13 cellular contexts compared by ENCODE assay signal in genomic region chr15:84108725-84109124, GRCh38.
DNase-seq lines count a peak whose midpoint lies in the region; ATAC-seq and TF ChIP-seq lines count a peak whose summit lies in the region.
"Had no signal": no experiment of that assay in that cellular context is flagged by ENCODE, and none has a peak within 500 bp of the region (broad histone marks: within the 10 kb centered on the region; RNA-seq: fewer than 3 reads in every experiment).

No MANE protein-coding gene starts in this region.

- no peaks in the 10 kb centered on the region for H3K27me3 ChIP-seq in cardiac muscle cell

- H3K36me3 ChIP-seq in cardiac muscle cell: no peaks in the 10 kb centered on the region

- no peaks in the 10 kb centered on the region for H3K9me3 ChIP-seq in cardiac muscle cell (ENCODE audit: low read depth)

- no peak overlapping the region for H3K4me3 ChIP-seq in cardiac muscle cell

- H3K27ac ChIP-seq in cardiac muscle cell: no peak overlapping the region

- in situ Hi-C loops in SK-MEL-5 (cut with HindIII; ENCODE audit: low pct_unique_long_range_greater_than_20kb, low sequenced_read_pairs): no loop called here

- DNase-seq in cardiac muscle cell (ENCODE audit: low read depth in 1 of 2, low spot score in 1 of 2): peak in 1 of 2 donors; percentile 34
- DNase-seq in left ventricle myocardium superior: no peak
- peak; percentile 35 for DNase-seq in SK-MEL-5 (ENCODE audit: low read depth, low spot score)
- DNase-seq in fibroblast of peridontal ligament (ENCODE audit: extremely low read depth): peak; percentile 2
- DNase-seq in NCI-H2171 treated with DMSO at 0.1 percent for 48 hours (lab: John Stamatoyannopoulos, UW): no peak
- no peak for DNase-seq in HEK293T (ENCODE audit: extremely low spot score)
- DNase-seq: activated CD4-positive, alpha-beta T cell treated with anti-CD3 and anti-CD28 coated beads for 36 hours; activated T-cell treated with anti-CD3 and anti-CD28 coated beads, Interleukin-2, amount 50 U/mL, for 4 hours; anterior cingulate cortex; KG1; NCI-H187 treated with DMSO at 0.1 percent for 48 hours had no signal

- CTCF ChIA-PET in HEK293T (lab: Yijun Ruan, JAX): no interaction called here

- peak; percentile 15 for TF ChIP-seq CTCF in cardiac muscle cell (IDR thresholded peaks at IDR 0.05; ENCODE audit: low read depth, low read length)

- ATAC-seq in left ventricle myocardium superior: no peak
- no peak for ATAC-seq in HG03469 (IDR thresholded peaks at IDR 0.05; ENCODE audit: unreplicated experiment)
- no peak for ATAC-seq in HG02798 (IDR thresholded peaks at IDR 0.05; ENCODE audit: poor library complexity, unreplicated experiment)
- ATAC-seq: activated CD4-positive, alpha-beta T cell treated with anti-CD3 and anti-CD28 coated beads for 36 hours; activated T-cell treated with anti-CD3 and anti-CD28 coated beads, Interleukin-2, amount 50 U/mL, for 4 hours had no signal

- intact Hi-C loops in left ventricle myocardium superior (cut with micrococcal nuclease): no loop called here

- H3K4me1 ChIP-seq in cardiac muscle cell (ENCODE audit: low read depth): peaks cover 12% of the 10 kb centered on the region

- POLR2A ChIA-PET in HEK293T (lab: Yijun Ruan, JAX): no interaction called here

TF ChIP-seq in HEK293T, 16 proteins besides CTCF, POLR2A, EP300 and RAD21:
- TF ChIP-seq ARNT (IDR thresholded peaks at IDR 0.05): no peak
- no peak for TF ChIP-seq FOXM1 (IDR thresholded peaks at IDR 0.05; ENCODE audit: borderline replicate concordance)
- no peak for TF ChIP-seq FOXA1 (IDR thresholded peaks at IDR 0.05)
- no peak for TF ChIP-seq HDGF (IDR thresholded peaks at IDR 0.05; ENCODE audit: borderline replicate concordance)
- no peak for TF ChIP-seq SP1 (IDR thresholded peaks at IDR 0.05)
- no peak for TF ChIP-seq ZNF384 (IDR thresholded peaks at IDR 0.05)
- TF ChIP-seq CTBP1 (IDR thresholded peaks at IDR 0.05; ENCODE audit: borderline replicate concordance): no peak
- no peak for TF ChIP-seq FOXK2 (IDR thresholded peaks at IDR 0.05)
- no peak for TF ChIP-seq BHLHE40 (IDR thresholded peaks at IDR 0.05; ENCODE audit: borderline replicate concordance)
- TF ChIP-seq SUZ12 (IDR thresholded peaks at IDR 0.05): no peak
- TF ChIP-seq ELF4 (IDR thresholded peaks at IDR 0.05): no peak
- no peak for TF ChIP-seq LEF1 (IDR thresholded peaks at IDR 0.05; ENCODE audit: borderline replicate concordance)
- no peak for TF ChIP-seq TARDBP (IDR thresholded peaks at IDR 0.05)
TF ChIP-seq in HEK293T: peak in this region for 0.

Comparison
In these comparisons a context has a peak if more than half of its experiments do, and no peak if none do; other contexts are left out.
1. DNase-seq: peak in SK-MEL-5 (single experiment) and fibroblast of peridontal ligament (single experiment); none in left ventricle myocardium superior (single experiment), NCI-H2171 treated with DMSO at 0.1 percent for 48 hours (single experiment) and HEK293T (single experiment).